In genomic region chr19:48354332-48354992, GRCh38 we compare ENCODE assay signal across 1 cellular context.
TF ChIP-seq lines count a peak whose summit lies in the region.

No MANE protein-coding gene starts in this region.

TF ChIP-seq in SK-N-SH, 30 proteins besides CTCF, POLR2A, EP300 and RAD21:
- TF ChIP-seq TEAD4 (IDR thresholded peaks at IDR 0.05; ENCODE audit: borderline replicate concordance, insufficient read depth) = no peak
- TF ChIP-seq RFX5 (IDR thresholded peaks at IDR 0.05; ENCODE audit: low read length) = no peak
- TF ChIP-seq SMC3 (IDR thresholded peaks at IDR 0.05; ENCODE audit: low read depth, low read length) = no peak
- no peak for TF ChIP-seq MAX (IDR thresholded peaks at IDR 0.05; ENCODE audit: low read depth)
- no peak for TF ChIP-seq REST (IDR thresholded peaks at IDR 0.05; ENCODE audit: low read depth, low read length)
- TF ChIP-seq ZBTB33 (IDR thresholded peaks at IDR 0.05; ENCODE audit: borderline replicate concordance, low read depth) = no peak
- no peak for TF ChIP-seq EZH2phosphoT487 (IDR thresholded peaks at IDR 0.05; ENCODE audit: borderline replicate concordance, low read depth)
- no peak for TF ChIP-seq NFIC (IDR thresholded peaks at IDR 0.05; ENCODE audit: borderline replicate concordance)
